In genomic region chr3:189294649-189295048, GRCh38 we compare ENCODE assay signal across 19 cellular contexts.
DNase-seq lines count a peak whose midpoint lies in the region; ATAC-seq and TF ChIP-seq lines count a peak whose summit lies in the region.
"Had no signal": no experiment of that assay in that cellular context is flagged by ENCODE, and none has a peak within 500 bp of the region (broad histone marks: within the 10 kb centered on the region; RNA-seq: fewer than 3 reads in every experiment).

No MANE protein-coding gene starts in this region.

- peak overlapping the region; percentile 96 for H3K27ac ChIP-seq in SK-N-MC
- H3K27ac ChIP-seq: BLaER1 had no signal

- intact Hi-C loops in mucosa of descending colon (cut with DNase I, micrococcal nuclease): no loop called here
- intact Hi-C loops in lower leg skin (cut with DNase I; ENCODE audit: low total_unique reads): no loop called here

- H3K9ac ChIP-seq in SK-N-MC (ENCODE audit: insufficient read length): no peak overlapping the region
- H3K9ac ChIP-seq: BLaER1 had no signal

- TF ChIP-seq POLR2A in lower leg skin (IDR thresholded peaks at IDR 0.05): no peak

- H3K4me3 ChIP-seq in SK-N-MC (no peak overlapping the region), mucosa of descending colon (no peak overlapping the region), lower leg skin (ENCODE audit: low read depth, poor library complexity, severe bottlenecking) (no peak overlapping the region)
- H3K4me3 ChIP-seq: BLaER1 had no signal

- no peak for TF ChIP-seq CTCF in mucosa of descending colon (IDR thresholded peaks at IDR 0.05)
- TF ChIP-seq CTCF in lower leg skin (IDR thresholded peaks at IDR 0.05): no peak

- peaks cover 2% of the 10 kb centered on the region for H3K4me1 ChIP-seq in mucosa of descending colon (ENCODE audit: low read depth)
- H3K4me1 ChIP-seq: BE2C, BLaER1 had no signal

- DNase-seq in SK-N-MC (ENCODE audit: low read depth, low spot score): no peak
- peak in 2 of 3 donors; percentile 28 to 46 for DNase-seq in mucosa of descending colon
- no peak for DNase-seq in lower leg skin (ENCODE audit: low spot score in 2 of 2)
- no peak for DNase-seq in DMS79 (lab: John Stamatoyannopoulos, UW)
- DNase-seq: 8988T; ACHN; BE2C; C1 segment of cervical spinal cord; CD4-positive, alpha-beta memory T cell; CD4-positive, CD25-positive, alpha-beta regulatory T cell; CD8-positive, alpha-beta memory T cell; COR-L47; DMS 273 treated with DMSO at 0.1 percent for 48 hours; DMS153; DMS53; DMS79 treated with DMSO at 0.1 percent for 48 hours; GF-D8 had no signal

- H3K9me3 ChIP-seq in SK-N-MC (ENCODE audit: low read depth, low read length) (no peaks in the 10 kb centered on the region), mucosa of descending colon (no peaks in the 10 kb centered on the region)
- H3K9me3 ChIP-seq: BE2C, BLaER1 had no signal

- 90 to 96% methylated on average over 5 of the region's 5 CpGs for WGBS in lower leg skin, 2 donors

- H3K36me3 ChIP-seq in SK-N-MC (ENCODE audit: insufficient read depth, low read length): no peaks in the 10 kb centered on the region
- H3K36me3 ChIP-seq in mucosa of descending colon (ENCODE audit: low read depth): no peaks in the 10 kb centered on the region
- H3K36me3 ChIP-seq: BE2C, BLaER1 had no signal

- ATAC-seq in mucosa of descending colon (peak; percentile 56), GM21737 (IDR thresholded peaks at IDR 0.05; ENCODE audit: unreplicated experiment) (no peak)

Comparison
In these comparisons a context has a peak if more than half of its experiments do, and no peak if none do; other contexts are left out.
1. DNase-seq: peak in mucosa of descending colon (2 of 3); none in SK-N-MC (single experiment), lower leg skin (0 of 2) and DMS79 (single experiment).